Comparison of ENCODE assay signal across 31 cellular contexts in genomic region chr17:70872194-70872593, GRCh38.
"Had no signal": no experiment of that assay in that cellular context is flagged by ENCODE, and none has a peak within 500 bp of the region (broad histone marks: within the 10 kb centered on the region; RNA-seq: fewer than 3 reads in every experiment).

No MANE protein-coding gene starts in this region.

- H3K4me1 Mint-ChIP-seq: activated B cell treated with CpG ODN at 0.5 μM for 24 hours; activated T-helper 17 cell treated with anti-CD3 and anti-CD28 coated beads, Interleukin-2, amount 50 U/mL, for 72 hours; central memory CD8-positive, alpha-beta T cell; T-helper 17 cell had no signal

- DNase-seq: activated B cell treated with CpG ODN at 0.5 μM for 24 hours; activated CD4-positive, alpha-beta T cell treated with anti-CD3 and anti-CD28 coated beads for 48 hours; activated CD4-positive, alpha-beta T cell treated with anti-CD3 and anti-CD28 coated beads, Interleukin-2, amount 50 U/mL, for 1 hour; activated CD4-positive, alpha-beta T cell treated with anti-CD3 and anti-CD28 coated beads, Interleukin-2, amount 50 U/mL, for 48 hours; activated CD8-positive, alpha-beta memory T cell treated with anti-CD3 and anti-CD28 coated beads for 24 hours; activated CD8-positive, alpha-beta T cell treated with anti-CD3 and anti-CD28 coated beads for 36 hours; activated effector memory CD4-positive, alpha-beta T cell treated with Interleukin-2 at 50 U/mL for 16 hours; activated gamma-delta T cell treated with Interleukin-2 at 50 U/mL for 16 hours; activated naive CD4-positive, alpha-beta T cell treated with anti-CD3 and anti-CD28 coated beads, Interleukin-2, amount 50 U/mL, for 16 hours; activated naive CD4-positive, alpha-beta T cell treated with Interleukin-2 at 50 U/mL for 16 hours; activated T-cell treated with anti-CD3 and anti-CD28 coated beads, Interleukin-2, amount 50 U/mL, for 4 hours; amniotic stem cell; anterior cingulate cortex; brain microvascular endothelial cell; dorsolateral prefrontal cortex; effector memory CD4-positive, alpha-beta T cell; endodermal cell; foreskin melanocyte; T-helper 1 cell; T-helper 17 cell; T1000; WERI-Rb-1 had no signal

- H3K36me3 ChIP-seq: brain microvascular endothelial cell, gastroesophageal sphincter, WERI-Rb-1 had no signal

- H3K9me3 ChIP-seq: gastroesophageal sphincter had no signal

- H3K27me3 ChIP-seq: brain microvascular endothelial cell, dorsolateral prefrontal cortex, gastroesophageal sphincter had no signal

- H3K36me3 Mint-ChIP-seq: activated naive CD8-positive, alpha-beta T cell had no signal

- H3K27ac ChIP-seq: brain microvascular endothelial cell, coronary artery, dorsolateral prefrontal cortex, gastroesophageal sphincter, WERI-Rb-1 had no signal

- H3K27me3 Mint-ChIP-seq: activated B cell treated with CpG ODN at 0.5 μM for 24 hours; activated CD8-positive, alpha-beta T cell treated with anti-CD3 and anti-CD28 coated beads for 36 hours; activated naive CD8-positive, alpha-beta T cell; activated T-helper 17 cell treated with anti-CD3 and anti-CD28 coated beads, Interleukin-2, amount 50 U/mL, for 72 hours; central memory CD8-positive, alpha-beta T cell; dendritic cell treated with granulocyte-macrophage colony-stimulating factor and Interleukin-4, amounts not matched to agents 40 ng/mL and 50 ng/mL, for 4 days; T-helper 17 cell had no signal

- H3K4me1 ChIP-seq: gastroesophageal sphincter had no signal

- H3K9me3 Mint-ChIP-seq: activated CD8-positive, alpha-beta T cell treated with anti-CD3 and anti-CD28 coated beads for 36 hours; endodermal cell had no signal

- ATAC-seq: activated CD4-positive, CD25-positive, alpha-beta regulatory T cell treated with anti-CD3 and anti-CD28 coated beads, Interleukin-2, amount 50 U/mL, for 24 hours; activated CD8-positive, alpha-beta T cell treated with anti-CD3 and anti-CD28 coated beads for 36 hours; activated T-cell treated with anti-CD3 and anti-CD28 coated beads, Interleukin-2, amount 50 U/mL, for 4 hours; activated T-helper 17 cell treated with anti-CD3 and anti-CD28 coated beads, Interleukin-2, amount 50 U/mL, for 72 hours; esophagus mucosa; gastroesophageal sphincter; T-helper 17 cell had no signal

- H3K4me3 ChIP-seq: coronary artery, dorsolateral prefrontal cortex, gastroesophageal sphincter had no signal

- H3K4me3 Mint-ChIP-seq: activated B cell treated with CpG ODN at 0.5 μM for 24 hours; activated CD8-positive, alpha-beta T cell treated with anti-CD3 and anti-CD28 coated beads for 36 hours; activated naive CD8-positive, alpha-beta T cell; activated T-cell treated with anti-CD3 and anti-CD28 coated beads, Interleukin-2, amount 50 U/mL, for 4 hours; activated T-helper 17 cell treated with anti-CD3 and anti-CD28 coated beads, Interleukin-2, amount 50 U/mL, for 72 hours; central memory CD8-positive, alpha-beta T cell; dendritic cell treated with granulocyte-macrophage colony-stimulating factor and Interleukin-4, amounts not matched to agents 40 ng/mL and 50 ng/mL, for 4 days; endodermal cell; T-helper 17 cell; T-helper 2 cell treated with Interferon-gamma antibody and Interleukin-4, amounts not matched to agents 5 μg/mL and 100 μg/mL, for 36 hours had no signal

- H3K27ac Mint-ChIP-seq: activated B cell treated with CpG ODN at 0.5 μM for 24 hours; activated CD8-positive, alpha-beta T cell treated with anti-CD3 and anti-CD28 coated beads for 36 hours; activated naive CD8-positive, alpha-beta T cell; activated T-helper 17 cell treated with anti-CD3 and anti-CD28 coated beads, Interleukin-2, amount 50 U/mL, for 72 hours; dendritic cell treated with granulocyte-macrophage colony-stimulating factor and Interleukin-4, amounts not matched to agents 40 ng/mL and 50 ng/mL, for 4 days; endodermal cell; T-helper 17 cell; T-helper 2 cell treated with Interferon-gamma antibody and Interleukin-4, amounts not matched to agents 5 μg/mL and 100 μg/mL, for 36 hours had no signal
